23 cellular contexts compared by ENCODE assay signal in the genomic region with DNA sequence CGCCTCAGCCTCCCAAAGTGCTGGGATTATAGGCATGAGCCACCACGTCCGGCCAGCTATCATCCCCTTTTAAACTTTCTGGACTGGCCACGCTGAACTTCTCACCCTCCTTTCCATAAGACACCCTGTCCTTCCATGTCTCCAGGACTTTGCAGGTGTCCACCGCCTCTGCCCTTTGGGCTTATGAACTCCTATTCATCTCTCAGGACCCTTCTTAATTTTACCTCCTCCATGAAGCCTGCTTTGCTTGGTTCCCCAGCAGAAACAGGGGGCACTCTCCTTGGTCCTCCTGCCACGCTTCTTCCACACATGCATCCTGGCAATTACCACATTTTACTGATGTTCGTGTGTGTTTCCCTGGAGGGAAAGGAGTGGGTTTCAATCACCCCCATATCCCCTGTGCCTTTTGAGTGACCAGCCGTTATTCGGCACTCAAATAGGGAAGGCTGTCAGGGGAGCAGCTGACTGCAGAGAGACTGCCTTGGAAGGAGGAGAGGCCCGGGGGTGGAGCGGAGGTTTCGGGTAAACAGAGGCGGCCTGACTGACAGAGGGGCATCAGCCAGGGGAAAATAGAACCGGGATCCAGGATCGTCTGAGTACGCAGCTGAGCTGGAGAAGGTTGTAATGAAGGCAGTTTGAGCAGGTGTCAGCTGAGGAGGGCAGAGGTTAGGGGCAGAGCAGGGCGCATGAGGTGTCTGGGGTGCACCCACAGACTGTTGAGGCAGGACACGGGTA. TPM values are rescaled to one million over a fixed set of nuclear protein-coding genes. Genes with fewer than 3 reads are reported as not detected.
DNase-seq lines count a peak whose midpoint lies in the region; ATAC-seq, FAIRE-seq and TF ChIP-seq lines count a peak whose summit lies in the region.
"Had no signal": no experiment of that assay in that cellular context is flagged by ENCODE, and none has a peak within 500 bp of the region (broad histone marks: within the 10 kb centered on the region; RNA-seq: fewer than 3 reads in every experiment).

No MANE protein-coding gene starts in this region.

- no peak overlapping the region for H3K4me3 ChIP-seq in HepG2 (replicated peaks in 1 of 3; ENCODE audit: insufficient read depth in 1 of 3, low read depth in 2 of 3, low read length in 3 of 3)
- no peak overlapping the region for H3K4me3 ChIP-seq in right lobe of liver
- H3K4me3 ChIP-seq in RWPE2 (ENCODE audit: severe bottlenecking) = no peak overlapping the region
- no peak overlapping the region for H3K4me3 ChIP-seq in neural progenitor cell
- H3K4me3 ChIP-seq: BLaER1 treated with 17β-estradiol and CSF1 and Interleukin-3, amounts not matched to agents 10 nM and 100 nM; SJCRH30 had no signal

- H3K27ac Mint-ChIP-seq in neural progenitor cell = no peak overlapping the region
- no peak overlapping the region for H3K27ac Mint-ChIP-seq in activated naive CD4-positive, alpha-beta T cell treated with anti-CD3 and anti-CD28 coated beads, Interleukin-2, amount 10 ng/mL, durations not matched to agents 7 days and 5 days
- H3K27ac Mint-ChIP-seq: CD4-positive, alpha-beta memory T cell had no signal

- TF ChIP-seq EP300 in HepG2 (IDR thresholded peaks at IDR 0.05; ENCODE audit: low read depth in 2 of 2, low read length in 2 of 2) (no peak), HepG2 (CRISPR knock-in tag; IDR thresholded peaks at IDR 0.05; ENCODE audit: borderline replicate concordance) (no peak)

- no peaks in the 10 kb centered on the region for H3F3A ChIP-seq in neural progenitor cell (ENCODE audit: low read depth)

- no TSS peak for BruUV-seq in HepG2 (replicated peaks; lab: Mats Ljungman, UMichigan)

- H2AFZ ChIP-seq in HepG2 (ENCODE audit: low read length) (no peak overlapping the region), neural progenitor cell (replicated peaks) (no peak overlapping the region)

- TF ChIP-seq POLR2A in HepG2 (IDR thresholded peaks at IDR 0.05; ENCODE audit: insufficient read depth in 1 of 2, low read depth in 2 of 2, low read length in 2 of 2) = no peak
- no peak for TF ChIP-seq POLR2A in right lobe of liver (IDR thresholded peaks at IDR 0.05)

- H4K20me1 ChIP-seq in HepG2 (ENCODE audit: insufficient read depth, low read length) = no peaks in the 10 kb centered on the region
- no peaks in the 10 kb centered on the region for H4K20me1 ChIP-seq in neural progenitor cell (ENCODE audit: low read depth)

- no peaks in the 10 kb centered on the region for H3K36me3 Mint-ChIP-seq in neural progenitor cell
- H3K36me3 Mint-ChIP-seq in activated naive CD4-positive, alpha-beta T cell treated with anti-CD3 and anti-CD28 coated beads, Interleukin-2, amount 10 ng/mL, durations not matched to agents 7 days and 5 days = no peaks in the 10 kb centered on the region
- H3K36me3 Mint-ChIP-seq: CD4-positive, alpha-beta memory T cell had no signal

- H3K4me1 Mint-ChIP-seq in neural progenitor cell = peaks cover 28% of the 10 kb centered on the region
- no peaks in the 10 kb centered on the region for H3K4me1 Mint-ChIP-seq in activated naive CD4-positive, alpha-beta T cell treated with anti-CD3 and anti-CD28 coated beads, Interleukin-2, amount 10 ng/mL, durations not matched to agents 7 days and 5 days

- ATAC-seq in HepG2 = no peak
- no peak for ATAC-seq in right lobe of liver
- no peak for ATAC-seq in RWPE2 (ENCODE audit: low read depth)
- ATAC-seq: Right ventricle myocardium inferior had no signal

- FAIRE-seq in HepG2 (lab: Jason Lieb, UNC) = no peak
- FAIRE-seq: A204.1, GM12891 had no signal

- H3K9me3 ChIP-seq in HepG2 (ENCODE audit: low read length) (no peaks in the 10 kb centered on the region), right lobe of liver (no peaks in the 10 kb centered on the region), RWPE2 (ENCODE audit: severe bottlenecking) (no peaks in the 10 kb centered on the region), neural progenitor cell (ENCODE audit: low read depth) (no peaks in the 10 kb centered on the region)
- H3K9me3 ChIP-seq: BLaER1 treated with 17β-estradiol and CSF1 and Interleukin-3, amounts not matched to agents 10 nM and 100 nM; SJCRH30 had no signal

- H3K36me3 ChIP-seq in HepG2 (replicated peaks in 1 of 2; ENCODE audit: control insufficient read depth in 1 of 2, insufficient read depth in 2 of 2, low read length in 2 of 2) = no peaks in the 10 kb centered on the region
- no peaks in the 10 kb centered on the region for H3K36me3 ChIP-seq in right lobe of liver
- H3K36me3 ChIP-seq in RWPE2 (ENCODE audit: low read depth) = no peaks in the 10 kb centered on the region
- H3K36me3 ChIP-seq in neural progenitor cell = no peaks in the 10 kb centered on the region
- H3K36me3 ChIP-seq: BLaER1 treated with 17β-estradiol and CSF1 and Interleukin-3, amounts not matched to agents 10 nM and 100 nM; SJCRH30 had no signal

- H3K27me3 Mint-ChIP-seq in neural progenitor cell (ENCODE audit: insufficient read depth, low read depth) = peaks cover 6% of the 10 kb centered on the region
- peaks cover 34% of the 10 kb centered on the region for H3K27me3 Mint-ChIP-seq in activated naive CD4-positive, alpha-beta T cell treated with anti-CD3 and anti-CD28 coated beads, Interleukin-2, amount 10 ng/mL, durations not matched to agents 7 days and 5 days

- H3K4me2 ChIP-seq in HepG2 (ENCODE audit: low read depth, low read length) (no peak overlapping the region), neural progenitor cell (no peak overlapping the region)

- WGBS in HepG2 (ENCODE audit: low lambda C conversion rate) = 89% methylated on average over 18 of the region's 18 CpGs
- WGBS in right lobe of liver (ENCODE audit: insufficient coverage, low coverage, low lambda C conversion rate, missing lambda C conversion rate) = 84% methylated on average over 11 of the region's 18 CpGs

- H3K27me3 ChIP-seq in HepG2 (ENCODE audit: control insufficient read depth in 1 of 2, insufficient read depth in 2 of 2, low read length in 2 of 2) (no peaks in the 10 kb centered on the region; a peak in 1 of 5 replicates), right lobe of liver (no peaks in the 10 kb centered on the region), RWPE2 (ENCODE audit: insufficient read depth, poor library complexity, severe bottlenecking) (no peaks in the 10 kb centered on the region), neural progenitor cell (no peaks in the 10 kb centered on the region)
- H3K27me3 ChIP-seq: BLaER1 treated with 17β-estradiol and CSF1 and Interleukin-3, amounts not matched to agents 10 nM and 100 nM; SJCRH30 had no signal

- H3K9ac ChIP-seq in HepG2 (ENCODE audit: insufficient read depth, low read depth, low read length) (0 out of 2 replicates have a peak overlapping the region, but pooled peaks have one; percentile 6), neural progenitor cell (no peak overlapping the region)
- H3K9ac ChIP-seq: BLaER1 treated with 17β-estradiol and CSF1 and Interleukin-3, amounts not matched to agents 10 nM and 100 nM had no signal

- POLR2A ChIA-PET in HepG2 (lab: Yijun Ruan, JAX) = interaction anchor here (1.4 to 7.7 kb wide), 8 partner anchors 12 to 163 kb away, joined by 3 to 196 read pairs (median 18); partner anchors contain the start of gene CHKA

- H3K27ac ChIP-seq in HepG2 (ENCODE audit: extremely low read length, insufficient read depth, low read length) (peak overlapping the region; percentile 26), right lobe of liver (no peak overlapping the region), RWPE2 (ENCODE audit: poor library complexity, severe bottlenecking) (no peak overlapping the region), neural progenitor cell (no peak overlapping the region)
- H3K27ac ChIP-seq: BLaER1 treated with 17β-estradiol and CSF1 and Interleukin-3, amounts not matched to agents 10 nM and 100 nM; HL-60; SJCRH30 had no signal

- no peaks in the 10 kb centered on the region for H3K9me3 Mint-ChIP-seq in neural progenitor cell
- no peaks in the 10 kb centered on the region for H3K9me3 Mint-ChIP-seq in activated naive CD4-positive, alpha-beta T cell treated with anti-CD3 and anti-CD28 coated beads, Interleukin-2, amount 10 ng/mL, durations not matched to agents 7 days and 5 days
- H3K9me3 Mint-ChIP-seq: CD4-positive, alpha-beta memory T cell had no signal

- in situ Hi-C loops in HepG2 (cut with HindIII; ENCODE audit: extremely low pct_ligation_motif_present, low pct_unique_long_range_greater_than_20kb) = no loop called here

- TF ChIP-seq CTCF in HepG2 (CRISPR knock-in tag; IDR thresholded peaks at IDR 0.05) (no peak), right lobe of liver (IDR thresholded peaks at IDR 0.05) (no peak), RWPE2 (IDR thresholded peaks at IDR 0.05; ENCODE audit: poor library complexity, severe bottlenecking) (no peak), neural progenitor cell (IDR thresholded peaks at IDR 0.05) (no peak)

- H3K4me1 ChIP-seq in HepG2 (ENCODE audit: insufficient read depth, low read length) (peaks cover 75% of the 10 kb centered on the region), right lobe of liver (peaks cover 0 to 32% (median 17%) of the 10 kb centered on the region in 4 donors), RWPE2 (ENCODE audit: insufficient read depth, poor library complexity, severe bottlenecking) (no peaks in the 10 kb centered on the region), neural progenitor cell (no peaks in the 10 kb centered on the region)

- TF ChIP-seq RAD21 in HepG2 (CRISPR knock-in tag; IDR thresholded peaks at IDR 0.05) = no peak

- CTCF ChIA-PET in HepG2 (lab: Yijun Ruan, JAX; ENCODE audit: low intra/inter-chr PET ratio, low total read pairs) = no interaction called here
- CTCF ChIA-PET in activated naive CD4-positive, alpha-beta T cell treated with anti-CD3 and anti-CD28 coated beads, Interleukin-2, amount 10 ng/mL, durations not matched to agents 7 days and 5 days (lab: Charles Lee) = no interaction called here

- H3K4me3 Mint-ChIP-seq in neural progenitor cell = peak overlapping the region; percentile 17
- H3K4me3 Mint-ChIP-seq in activated naive CD4-positive, alpha-beta T cell treated with anti-CD3 and anti-CD28 coated beads, Interleukin-2, amount 10 ng/mL, durations not matched to agents 7 days and 5 days = no peak overlapping the region
- H3K4me3 Mint-ChIP-seq: CD4-positive, alpha-beta memory T cell had no signal

- intact Hi-C loops in HepG2 (cut with micrococcal nuclease; ENCODE audit: unreplicated experiment) = no loop called here
- intact Hi-C loops in right lobe of liver (cut with DNase I) = no loop called here

- H3K79me2 ChIP-seq in HepG2 (ENCODE audit: insufficient read depth, low read length) (no peaks in the 10 kb centered on the region), neural progenitor cell (ENCODE audit: low read depth) (no peaks in the 10 kb centered on the region)

- DNase-seq in HepG2 (ENCODE audit: low spot score) (no peak), right lobe of liver (no peak), RWPE2 (ENCODE audit: low spot score) (peak; percentile 54), neural progenitor cell (ENCODE audit: low spot score) (no peak)
- DNase-seq in activated naive CD4-positive, alpha-beta T cell treated with anti-CD3 and anti-CD28 coated beads, Interleukin-2, amount 10 ng/mL, durations not matched to agents 7 days and 5 days = no peak
- no peak for DNase-seq in activated naive CD4-positive, alpha-beta T cell treated with Interleukin-2 at 50 U/mL for 16 hours
- no peak for DNase-seq in activated CD8-positive, alpha-beta memory T cell treated with anti-CD3 and anti-CD28 coated beads, Interleukin-2, amount 50 U/mL, for 48 hours
- DNase-seq: AML-193; CD4-positive, alpha-beta memory T cell; DMS79 treated with DMSO at 0.1 percent for 48 hours; GF-D8; Kasumi-1; NCI-H1105 treated with DMSO at 0.1 percent for 48 hours; NCI-H2029; NCI-H446; NCI-H524 treated with DMSO at 0.1 percent for 48 hours; NCI-H774; SJCRH30 had no signal

RNA-seq across cellular contexts. Expression of gene CHKA, which starts 27.1 kb away (rescaled TPM):
- total RNA-seq in HepG2 (2016; rRNA removed; fragmentation: Illumina TruSeq; extraction: Trizol) = 83.6 and 92.7 TPM in 2 replicates
- 19.2 and 23.2 TPM in 2 replicates for total RNA-seq in HepG2 (2016; cell fraction: cytosol; rRNA removed; fragmentation: Illumina TruSeq; extraction: Trizol; ENCODE audit: low read depth)
- total RNA-seq in HepG2 (2016; cell fraction: insoluble cytoplasmic fraction; rRNA removed; fragmentation: Illumina TruSeq; extraction: Trizol) = 87.5 and 87.8 TPM in 2 replicates
- total RNA-seq in HepG2 (2016; cell fraction: membrane; rRNA removed; fragmentation: Illumina TruSeq; extraction: Trizol) = 52.5 and 57.2 TPM in 2 replicates
- 127 and 148 TPM in 2 replicates for total RNA-seq in HepG2 (2016; cell fraction: nucleus; rRNA removed; fragmentation: Illumina TruSeq; extraction: Trizol)
- 61.1 and 71.6 TPM in 2 replicates for polyA plus RNA-seq in HepG2 (2011; rRNA removed)
- polyA plus RNA-seq in HepG2 (2011; cell fraction: cytosol; rRNA removed) = 53.1 and 55.7 TPM in 2 replicates
- polyA plus RNA-seq in HepG2 (2011; cell fraction: nucleus; rRNA removed) = 87.9 and 97.8 TPM in 2 replicates
- polyA plus RNA-seq in HepG2 (2012) = 57.3 and 69.6 TPM in 2 replicates
- 17.1 and 18.4 TPM in 2 replicates for polyA plus RNA-seq in HepG2 (2016; cell fraction: cytosol; fragmentation: Illumina TruSeq; extraction: Trizol; ENCODE audit: low read depth)
- polyA plus RNA-seq in HepG2 (2016; cell fraction: insoluble cytoplasmic fraction; fragmentation: Illumina TruSeq; extraction: Trizol; ENCODE audit: low read depth) = 91.8 and 101 TPM in 2 replicates
- polyA plus RNA-seq in HepG2 (2016; cell fraction: membrane; fragmentation: Illumina TruSeq; extraction: Trizol; ENCODE audit: low read depth) = 34.6 and 36.0 TPM in 2 replicates
- polyA plus RNA-seq in HepG2 (2016; cell fraction: nucleus; fragmentation: Illumina TruSeq; extraction: Trizol; ENCODE audit: insufficient read depth, low read depth) = 309 and 329 TPM in 2 replicates
- 46.2 and 97.9 TPM in 2 replicates for polyA minus RNA-seq in HepG2 (2011; rRNA and poly(A)+ RNA removed; ENCODE audit: low replicate concordance)
- 41.1 and 41.4 TPM in 2 replicates for polyA minus RNA-seq in HepG2 (2011; cell fraction: cytosol; rRNA and poly(A)+ RNA removed)
- 84.0 and 96.3 TPM in 2 replicates for polyA minus RNA-seq in HepG2 (2011; cell fraction: nucleus; rRNA and poly(A)+ RNA removed)
- total RNA-seq in right lobe of liver = 10 to 100 TPM; 15.1 to 35.8 (median 28.5) TPM
- 33.9 and 36.8 TPM in 2 replicates for total RNA-seq in neural progenitor cell (ENCODE audit: low replicate concordance)
